1 cellular context compared by ENCODE assay signal in the genomic region with DNA sequence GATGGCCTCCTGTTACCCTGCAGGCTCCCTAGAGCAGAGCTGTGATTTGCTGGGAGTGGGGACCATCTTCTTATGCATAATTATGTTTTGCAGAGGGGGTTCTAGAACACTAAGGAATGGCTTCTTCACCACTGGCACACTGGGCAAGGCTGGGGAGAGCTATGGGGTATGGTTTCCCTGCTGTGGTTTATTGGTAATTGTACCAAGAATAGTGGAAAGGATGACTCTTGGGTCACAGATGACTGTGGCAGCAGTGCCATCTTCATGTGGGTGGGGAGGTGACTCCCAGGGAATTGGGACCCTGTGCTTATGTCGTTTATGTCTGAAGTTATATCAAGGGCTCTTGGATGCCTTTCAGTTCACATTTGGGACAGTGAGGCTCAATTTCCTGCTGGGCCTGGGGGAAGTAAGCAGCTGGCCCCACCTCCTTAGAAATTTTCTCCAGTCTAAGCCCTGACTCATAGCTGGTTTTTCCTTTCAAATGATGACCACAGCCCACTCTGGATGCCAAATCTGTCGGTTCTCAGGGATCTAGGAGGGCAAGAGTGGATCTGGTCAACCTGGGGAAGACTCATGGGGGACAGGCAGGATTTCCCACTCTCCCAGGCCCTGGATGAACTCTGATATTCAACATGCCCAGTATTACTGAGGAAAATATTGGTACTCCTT.
TF ChIP-seq lines count a peak whose summit lies in the region.

No MANE protein-coding gene starts in this region.

TF ChIP-seq in H1, 55 proteins besides CTCF, POLR2A, EP300 and RAD21:
- TF ChIP-seq RBBP5 (IDR thresholded peaks at IDR 0.05; ENCODE audit: borderline replicate concordance, low read depth, low read length) (no peak), ATF3 (IDR thresholded peaks at IDR 0.05; ENCODE audit: insufficient read depth, low read depth, low read length) (no peak), BRCA1 (IDR thresholded peaks at IDR 0.05; ENCODE audit: low read depth, low read length) (no peak), SP1 (IDR thresholded peaks at IDR 0.05; ENCODE audit: low read depth, low read length) (no peak), TCF12 (IDR thresholded peaks at IDR 0.05; ENCODE audit: low read depth, low read length) (no peak), BACH1 (IDR thresholded peaks at IDR 0.05; ENCODE audit: low read length) (no peak), SP2 (IDR thresholded peaks at IDR 0.05; ENCODE audit: low read length) (no peak), HDAC6 (IDR thresholded peaks at IDR 0.05; ENCODE audit: low read depth, low read length) (no peak), KDM4A (IDR thresholded peaks at IDR 0.05; ENCODE audit: low read depth, low read length, severe bottlenecking) (no peak), SIX5 (IDR thresholded peaks at IDR 0.05; ENCODE audit: low read depth, low read length) (no peak), JUN (IDR thresholded peaks at IDR 0.05; ENCODE audit: low read depth, low read length) (no peak), SAP30 (IDR thresholded peaks at IDR 0.05; ENCODE audit: insufficient read depth, insufficient replicate concordance, low read length) (no peak), ZNF274 (IDR thresholded peaks at IDR 0.05; ENCODE audit: borderline replicate concordance, extremely low read depth, low read length) (no peak), BCL11A (IDR thresholded peaks at IDR 0.05; ENCODE audit: low read depth in 2 of 2, low read length in 2 of 2) (no peak), RFX5 (IDR thresholded peaks at IDR 0.05; ENCODE audit: borderline replicate concordance, low read depth, low read length) (no peak), HDAC2 (IDR thresholded peaks at IDR 0.05; ENCODE audit: borderline replicate concordance in 1 of 2, low read depth in 2 of 2, low read length in 2 of 2) (no peak)
- TF ChIP-seq, protein P1, sequence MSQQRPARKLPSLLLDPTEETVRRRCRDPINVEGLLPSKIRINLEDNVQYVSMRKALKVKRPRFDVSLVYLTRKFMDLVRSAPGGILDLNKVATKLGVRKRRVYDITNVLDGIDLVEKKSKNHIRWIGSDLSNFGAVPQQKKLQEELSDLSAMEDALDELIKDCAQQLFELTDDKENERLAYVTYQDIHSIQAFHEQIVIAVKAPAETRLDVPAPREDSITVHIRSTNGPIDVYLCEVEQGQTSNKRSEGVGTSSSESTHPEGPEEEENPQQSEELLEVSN (IDR thresholded peaks at IDR 0.05), result no peak
TF ChIP-seq in H1: peak in this region for 0.
